ENCODE assay signal across 8 cellular contexts in genomic region chr17:60677308-60678117, GRCh38. TPM values are rescaled to one million over a fixed set of nuclear protein-coding genes. Genes with fewer than 3 reads are reported as not detected.
A peak's percentile ranks its signal among the peaks of the same experiment; 100 is the strongest.
DNase-seq lines count a peak whose midpoint lies in the region; ATAC-seq and TF ChIP-seq lines count a peak whose summit lies in the region.

Gene BCAS3 (plus strand): TSS chr17:60677851.

- no peaks in the 10 kb centered on the region for H3K36me3 Mint-ChIP-seq in GM23338 (ENCODE audit: low read depth)
- H3K36me3 Mint-ChIP-seq in activated T-helper 17 cell treated with anti-CD3 and anti-CD28 coated beads, Interleukin-2, amount 50 U/mL, for 72 hours (ENCODE audit: low read depth) = no peaks in the 10 kb centered on the region
- no peaks in the 10 kb centered on the region for H3K36me3 Mint-ChIP-seq in natural killer cell

- H3K9me2 ChIP-seq in DOHH2 (replicated peaks; ENCODE audit: control insufficient read depth, low read length) (no peaks in the 10 kb centered on the region), GM23338 (ENCODE audit: insufficient read depth) (no peaks in the 10 kb centered on the region)

- peak; percentile 100 for DNase-seq in GM23338 (ENCODE audit: low spot score)
- DNase-seq in LHCN-M2 (ENCODE audit: low read depth) = peak; percentile 98
- DNase-seq in RPMI8226 = peak; percentile 99
- peak; percentile 99 for DNase-seq in fibroblast of peridontal ligament (ENCODE audit: extremely low read depth)
- DNase-seq in natural killer cell = peak; percentile 93
- peak; percentile 98 for DNase-seq in stimulated activated naive CD4-positive, alpha-beta T cell treated with Interleukin-2 at 50 U/mL for 16 hours (lab: John Stamatoyannopoulos, UW)

- H3K4me2 ChIP-seq in DOHH2 (ENCODE audit: low read length) = peak within 1 kb of the TSS; percentile 85
- peak within 1 kb of the TSS; percentile 93 for H3K4me2 ChIP-seq in GM23338

- H3K9me3 Mint-ChIP-seq in GM23338 = peaks cover 5% of the 10 kb centered on the region; the same call in 1 of the 3 replicates
- peaks cover 6% of the 10 kb centered on the region for H3K9me3 Mint-ChIP-seq in activated T-helper 17 cell treated with anti-CD3 and anti-CD28 coated beads, Interleukin-2, amount 50 U/mL, for 72 hours
- peaks cover 0 to 2% of the 10 kb centered on the region in 2 donors for H3K9me3 Mint-ChIP-seq in natural killer cell

- H3K27ac Mint-ChIP-seq in GM23338 (peak within 1 kb of the TSS; percentile 99), natural killer cell (peak within 1 kb of the TSS; percentile 97 to 100)
- H3K27ac Mint-ChIP-seq in activated T-helper 17 cell treated with anti-CD3 and anti-CD28 coated beads, Interleukin-2, amount 50 U/mL, for 72 hours = peak within 1 kb of the TSS; percentile 94

- H3K4me1 ChIP-seq in DOHH2 (ENCODE audit: control insufficient read depth, low read length) (peaks cover 11% of the 10 kb centered on the region), GM23338 (ENCODE audit: insufficient read depth) (no peaks in the 10 kb centered on the region)

- no peaks in the 10 kb centered on the region for H3K36me3 ChIP-seq in DOHH2 (ENCODE audit: control insufficient read depth, low read length)
- no peaks in the 10 kb centered on the region for H3K36me3 ChIP-seq in GM23338 (ENCODE audit: insufficient read depth)

- H3K27me3 ChIP-seq in DOHH2 (ENCODE audit: control insufficient read depth, low read length) = no peaks in the 10 kb centered on the region
- H3K27me3 ChIP-seq in GM23338 (ENCODE audit: insufficient read depth) = no peaks in the 10 kb centered on the region

- TF ChIP-seq CTCF in DOHH2 (IDR thresholded peaks at IDR 0.05; ENCODE audit: low read depth, low read length, poor library complexity, severe bottlenecking) (no peak), GM23338 (conservative IDR thresholded peaks at IDR 0.05; ENCODE audit: low read depth in 2 of 2) (no peak), natural killer cell (IDR thresholded peaks at IDR 0.05) (no peak)

- H3K4me3 ChIP-seq in DOHH2 (ENCODE audit: low read length) (peak within 1 kb of the TSS; percentile 82), GM23338 (peak within 1 kb of the TSS; percentile 55)

- H3K27ac ChIP-seq in DOHH2 (ENCODE audit: low read depth, low read length) (no peak within 1 kb of the TSS), GM23338 (ENCODE audit: low read depth) (peak within 1 kb of the TSS; percentile 52)

- ATAC-seq in GM23338 = peak; percentile 98
- ATAC-seq in activated T-helper 17 cell treated with anti-CD3 and anti-CD28 coated beads, Interleukin-2, amount 50 U/mL, for 72 hours (replicated peaks) = peak; percentile 97
- ATAC-seq in natural killer cell = peak; percentile 92 to 98 (median 93)

- peak within 1 kb of the TSS; percentile 87 for H2AFZ ChIP-seq in GM23338

- intact Hi-C loops in natural killer cell (cut with micrococcal nuclease) = loop anchor here (1.0 to 2.0 kb wide), 2 partner anchors 77 to 152 kb away; partner anchors contain the start of gene PPM1D

- H3F3A ChIP-seq in DOHH2 (ENCODE audit: control insufficient read depth, insufficient read depth) (no peaks in the 10 kb centered on the region), GM23338 (replicated peaks; ENCODE audit: low read depth) (no peaks in the 10 kb centered on the region)

- no peaks in the 10 kb centered on the region for H3K9me3 ChIP-seq in DOHH2 (ENCODE audit: control insufficient read depth, insufficient read depth, low read length)

- H3K79me2 ChIP-seq in DOHH2 (ENCODE audit: control insufficient read depth, low read length) (no peaks in the 10 kb centered on the region), GM23338 (replicated peaks; ENCODE audit: insufficient read depth) (no peaks in the 10 kb centered on the region)

- H3K4me3 Mint-ChIP-seq in GM23338 = peak within 1 kb of the TSS; percentile 100
- H3K4me3 Mint-ChIP-seq in activated T-helper 17 cell treated with anti-CD3 and anti-CD28 coated beads, Interleukin-2, amount 50 U/mL, for 72 hours = peak within 1 kb of the TSS; percentile 95
- peak within 1 kb of the TSS; percentile 96 for H3K4me3 Mint-ChIP-seq in natural killer cell

- H3K27me3 Mint-ChIP-seq in GM23338 (ENCODE audit: insufficient read depth, low read depth, poor library complexity) = peaks cover 3% of the 10 kb centered on the region
- H3K27me3 Mint-ChIP-seq in activated T-helper 17 cell treated with anti-CD3 and anti-CD28 coated beads, Interleukin-2, amount 50 U/mL, for 72 hours = no peaks in the 10 kb centered on the region
- H3K27me3 Mint-ChIP-seq in natural killer cell (ENCODE audit: low read depth in 2 of 2) = no peaks in the 10 kb centered on the region

- H4K20me1 ChIP-seq in DOHH2 (ENCODE audit: control insufficient read depth, insufficient read depth, low read depth, low read length) (no peaks in the 10 kb centered on the region), GM23338 (replicated peaks; ENCODE audit: insufficient read depth) (no peaks in the 10 kb centered on the region)

- peaks cover 12% of the 10 kb centered on the region; the same call in 2 of the 3 replicates for H3K4me1 Mint-ChIP-seq in GM23338
- peaks cover 3% of the 10 kb centered on the region for H3K4me1 Mint-ChIP-seq in activated T-helper 17 cell treated with anti-CD3 and anti-CD28 coated beads, Interleukin-2, amount 50 U/mL, for 72 hours
- peaks cover 20 to 31% of the 10 kb centered on the region in 2 donors for H3K4me1 Mint-ChIP-seq in natural killer cell

TF ChIP-seq in GM23338, 12 proteins besides CTCF, POLR2A, EP300 and RAD21 (continues in another document):
- no peak for TF ChIP-seq JUNB (IDR thresholded peaks at IDR 0.05; ENCODE audit: unreplicated experiment)
- peak; percentile 22; the same call in 1 of the 2 replicates for TF ChIP-seq CREB1 (CRISPR knock-in tag; IDR thresholded peaks at IDR 0.05; ENCODE audit: low read depth)
- no peak for TF ChIP-seq ETS1 (IDR thresholded peaks at IDR 0.05)
- TF ChIP-seq ZNF114 (CRISPR knock-in tag; IDR thresholded peaks at IDR 0.05) = no peak
- no peak for TF ChIP-seq NANOG (IDR thresholded peaks at IDR 0.05; ENCODE audit: borderline replicate concordance)
- no peak for TF ChIP-seq EZH2phosphoT487 (IDR thresholded peaks at IDR 0.05; ENCODE audit: unreplicated experiment)
- no peak for TF ChIP-seq ZNF331 (CRISPR knock-in tag; IDR thresholded peaks at IDR 0.05; ENCODE audit: low read depth)
- no peak for TF ChIP-seq EZH2 (IDR thresholded peaks at IDR 0.05; ENCODE audit: low read depth, unreplicated experiment)
- peak; percentile 98 for TF ChIP-seq POLR2AphosphoS5 (IDR thresholded peaks at IDR 0.05; ENCODE audit: low read depth)

RNA-seq across cellular contexts. Expression of gene BCAS3, which starts in this region (rescaled TPM):
- total RNA-seq in GM23338 (2014; rRNA removed; shearing (Covaris generic)) = 19.7 and 28.0 TPM in 2 replicates
- 8.2 and 10.2 TPM in 2 replicates for polyA plus RNA-seq in GM23338 (2016; fragmentation: Nextera tagmentation; extraction: Ambion mirVana)
- total RNA-seq in LHCN-M2 (2014; rRNA removed) (6.9 and 10.8 TPM in 2 replicates), natural killer cell (10 to 100 TPM; 60.5 to 87.8 (median 72.0) TPM)
- polyA plus RNA-seq in LHCN-M2 (2012) = 8.5 TPM
- total RNA-seq in activated T-helper 17 cell treated with anti-CD3 and anti-CD28 coated beads, Interleukin-2, amount 50 U/mL, for 72 hours = 10 to 100 TPM; 11.6 to 15.0 TPM
